Comparison of ENCODE assay signal across 8 cellular contexts in genomic region chr5:134101686-134102439, GRCh38. TPM values are rescaled to one million over a fixed set of nuclear protein-coding genes. Genes with fewer than 3 reads are reported as not detected.
DNase-seq lines count a peak whose midpoint lies in the region; ATAC-seq and TF ChIP-seq lines count a peak whose summit lies in the region.

No MANE protein-coding gene starts in this region.

- H3K27ac ChIP-seq in C4-2B = no peak overlapping the region
- H3K27ac ChIP-seq in right cardiac atrium (ENCODE audit: low read length) = no peak overlapping the region

- H3K4me1 ChIP-seq in adipocyte (ENCODE audit: control insufficient read depth, insufficient read depth, low read length) = peaks cover 19% of the 10 kb centered on the region
- H3K4me1 ChIP-seq in right cardiac atrium (ENCODE audit: control insufficient read depth, insufficient read depth, low read length) = no peaks in the 10 kb centered on the region

- TF ChIP-seq CTCF in C4-2B (conservative IDR thresholded peaks at IDR 0.05) = peak; percentile 96

- no peak overlapping the region for H3K4me3 ChIP-seq in adipocyte (ENCODE audit: low read length)
- H3K4me3 ChIP-seq in right cardiac atrium (ENCODE audit: low read length) = no peak overlapping the region

- H3K27me3 ChIP-seq in adipocyte (replicated peaks; ENCODE audit: control insufficient read depth, insufficient read depth, low read length) (no peaks in the 10 kb centered on the region), right cardiac atrium (ENCODE audit: control insufficient read depth, insufficient read depth) (no peaks in the 10 kb centered on the region)

- peak; percentile 43 for DNase-seq in SW480 (ENCODE audit: low spot score)
- DNase-seq in adipocyte (ENCODE audit: low read depth) = peak; percentile 58
- peak; percentile 55 to 86 (median 81) for DNase-seq in right cardiac atrium
- peak; percentile 74 for DNase-seq in stimulated activated CD4-positive, alpha-beta T cell treated with anti-CD3 and anti-CD28 coated beads, Interleukin-12 subunit alpha, Interleukin-12 subunit beta, amount 100 ng/mL, for 4 hours
- DNase-seq in NCI-H2029 treated with DMSO at 0.1 percent for 48 hours (lab: John Stamatoyannopoulos, UW) = no peak

- H3K9me3 ChIP-seq in adipocyte (ENCODE audit: control insufficient read depth, low read length) (no peaks in the 10 kb centered on the region), right cardiac atrium (ENCODE audit: control insufficient read depth, low read length) (no peaks in the 10 kb centered on the region)

- H3K9ac ChIP-seq in adipocyte (ENCODE audit: low read length) = no peak overlapping the region

- intact Hi-C loops in right cardiac atrium (cut with DNase I) = loop anchor here in 3 of 4 donors (5.0 kb wide), 1 partner anchor 40 kb away; no protein-coding TSS in a partner anchor

- WGBS in right cardiac atrium = 28% methylated on average over 20 of the region's 20 CpGs

- no peaks in the 10 kb centered on the region for H3K36me3 ChIP-seq in adipocyte (ENCODE audit: control insufficient read depth, insufficient read depth, low read length, severe bottlenecking)

- ATAC-seq in HG02885 (IDR thresholded peaks at IDR 0.05; ENCODE audit: poor library complexity, unreplicated experiment) (peak; percentile 28), right cardiac atrium (peak; percentile 56 to 74), GM18520 (IDR thresholded peaks at IDR 0.05; ENCODE audit: unreplicated experiment) (no peak)

RNA-seq across cellular contexts. Expression of gene TCF7, which starts 12.6 kb away (rescaled TPM):
- 1 to 10 TPM; 1.3 to 4.0 (median 3.4) TPM for total RNA-seq in right cardiac atrium
- polyA plus RNA-seq in right cardiac atrium = 4.4 TPM
